In the genomic region with DNA sequence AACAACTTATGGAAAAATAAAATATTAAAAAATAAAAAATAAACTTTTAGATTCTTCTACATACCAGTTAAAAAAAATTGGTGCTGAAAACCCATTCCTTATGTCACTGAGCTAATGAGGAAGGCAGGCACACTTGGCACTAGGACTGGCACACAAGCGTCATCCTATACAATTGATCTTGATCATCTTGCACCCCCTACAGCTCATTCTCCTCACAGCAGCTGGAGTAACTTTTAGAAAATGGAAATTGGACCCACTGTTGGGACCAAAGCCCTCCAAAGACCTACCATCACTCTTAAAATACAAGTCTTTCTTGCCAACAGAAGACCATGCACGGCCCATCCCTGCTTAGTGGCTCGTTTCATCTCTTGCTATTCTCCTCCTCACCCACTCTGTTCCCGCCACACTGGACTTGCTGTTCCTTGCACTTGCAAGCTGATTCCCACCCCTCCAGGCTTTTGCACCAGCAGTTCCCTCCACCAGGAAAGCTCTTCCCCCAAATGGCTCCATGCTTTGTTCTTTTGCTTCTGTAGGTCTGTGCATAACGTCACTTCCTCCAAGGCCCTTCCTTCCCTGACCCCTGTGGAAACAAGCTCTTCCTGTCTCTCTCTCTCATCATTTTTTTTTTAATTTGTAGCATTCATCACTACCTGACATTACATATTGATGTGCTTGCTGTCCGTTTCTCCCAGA, we compare ENCODE assay signal across 10 cellular contexts. TPM values are rescaled to one million over a fixed set of nuclear protein-coding genes. Genes with fewer than 3 reads are reported as not detected.
DNase-seq lines count a peak whose midpoint lies in the region; ATAC-seq and TF ChIP-seq lines count a peak whose summit lies in the region.
"Had no signal": no experiment of that assay in that cellular context is flagged by ENCODE, and none has a peak within 500 bp of the region (broad histone marks: within the 10 kb centered on the region; RNA-seq: fewer than 3 reads in every experiment).

No MANE protein-coding gene starts in this region.

- H3K36me3 ChIP-seq in esophagus squamous epithelium: peaks cover 0 to 44% (median 0%) of the 10 kb centered on the region in 3 donors

- 59 to 63% methylated on average over 6 of the region's 6 CpGs for whole genome bisulfite sequencing in esophagus squamous epithelium, 2 donors

- no peak overlapping the region for H3K4me3 ChIP-seq in esophagus squamous epithelium

- no peaks in the 10 kb centered on the region for H3K27me3 ChIP-seq in esophagus squamous epithelium

- ATAC-seq in GM21526 (IDR thresholded peaks at IDR 0.05; ENCODE audit: low FRiP score, unreplicated experiment) (no peak), HG03565 (IDR thresholded peaks at IDR 0.05; ENCODE audit: unreplicated experiment) (no peak), GM21737 (IDR thresholded peaks at IDR 0.05; ENCODE audit: unreplicated experiment) (no peak)
- ATAC-seq: stimulated activated naive CD8-positive, alpha-beta T cell treated with anti-CD3 and anti-CD28 coated beads, Interleukin-15, Interleukin-2, amounts not matched to agents 100 U/mL and 50 U/mL, for 24 hours had no signal

- peak; percentile 7 to 11 for DNase-seq in AML-193 (lab: John Stamatoyannopoulos, UW)
- DNase-seq in GM10266 (ENCODE audit: extremely low spot score): peak; percentile 27
- peak; percentile 28 for DNase-seq in OCI-M1 (lab: John Stamatoyannopoulos, UW)
- no peak for DNase-seq in esophagus squamous epithelium (lab: John Stamatoyannopoulos, UW)
- no peak for DNase-seq in DMS79 (lab: John Stamatoyannopoulos, UW)

- TF ChIP-seq CTCF in GM10266 (IDR thresholded peaks at IDR 0.05; ENCODE audit: control insufficient read depth, insufficient read depth, low read depth, missing control alignments): no peak
- TF ChIP-seq CTCF in esophagus squamous epithelium (IDR thresholded peaks at IDR 0.05): peak in 5 of 6 experiments; percentile 12 to 60 (median 34)

- no peak for TF ChIP-seq POLR2A in esophagus squamous epithelium (IDR thresholded peaks at IDR 0.05)

- H3K27ac ChIP-seq in esophagus squamous epithelium: peak overlapping the region in 3 of 4 donors; percentile 54 to 66 (median 57)

- H3K4me1 ChIP-seq in esophagus squamous epithelium: peaks cover 7 to 51% (median 9%) of the 10 kb centered on the region in 3 donors

- intact Hi-C loops in esophagus squamous epithelium (cut with DNase I): loop anchor here (5.0 kb wide), 1 partner anchor 169 kb away; no protein-coding TSS in a partner anchor

- H3K9me3 ChIP-seq in esophagus squamous epithelium: no peaks in the 10 kb centered on the region

RNA-seq across cellular contexts. Expression of gene CTU1, which starts 11.6 kb away (rescaled TPM):
- 10 to 100 TPM; 10.8 to 18.6 (median 13.5) TPM for total RNA-seq in esophagus squamous epithelium

RNA-seq across cellular contexts. Expression of gene KLK14, which starts 13.9 kb away (rescaled TPM):
- total RNA-seq in esophagus squamous epithelium: under 1 TPM in 1 of 4 donors, not detected in 3; 0.66 TPM
- total RNA-seq: renal cortical epithelial cell had no signal

RNA-seq across cellular contexts. Expression of gene SIGLEC9, which starts 28.1 kb away (rescaled TPM):
- 1 to 10 TPM in 3 of 4 donors, under 1 TPM in 1; 0.49 to 4.4 (median 2.4) TPM for total RNA-seq in esophagus squamous epithelium
- total RNA-seq: renal cortical epithelial cell had no signal

RNA-seq across cellular contexts. Expression of gene KLK13, which starts 31.7 kb away (rescaled TPM):
- total RNA-seq in esophagus squamous epithelium: 100 to 1,000 TPM; 163 to 973 (median 600) TPM
- total RNA-seq: renal cortical epithelial cell had no signal

RNA-seq across cellular contexts. Expression of gene SIGLEC7, which starts 45.5 kb away (rescaled TPM):
- total RNA-seq in esophagus squamous epithelium: 1 to 10 TPM in 1 of 4 donors, under 1 TPM in 2, not detected in 1; 0.13 to 3.8 (median 0.32) TPM
- total RNA-seq: renal cortical epithelial cell had no signal

Comparison
In these comparisons a context has a peak if more than half of its experiments do, and no peak if none do; other contexts are left out.
1. DNase-seq: peak in AML-193 (2 of 2), GM10266 (single experiment) and OCI-M1 (single experiment); none in esophagus squamous epithelium (single experiment) and DMS79 (single experiment).